Comparison of ENCODE assay signal across 8 cellular contexts in genomic region chr15:68730491-68731317, GRCh38.
DNase-seq lines count a peak whose midpoint lies in the region; ATAC-seq and TF ChIP-seq lines count a peak whose summit lies in the region.

No MANE protein-coding gene starts in this region.

- H3K4me1 ChIP-seq in left lung: peaks cover 0 to 15% of the 10 kb centered on the region in 2 donors
- H3K4me1 ChIP-seq in thoracic aorta (ENCODE audit: control insufficient read depth in 1 of 2, low read depth in 2 of 2): peaks cover 4 to 6% of the 10 kb centered on the region in 2 donors

- H3K36me3 ChIP-seq in left lung (no peaks in the 10 kb centered on the region), thoracic aorta (no peaks in the 10 kb centered on the region)

- TF ChIP-seq CTCF in GM12873 (IDR thresholded peaks at IDR 0.05; ENCODE audit: insufficient read depth, low read depth, low read length, missing control alignments) (peak; percentile 61), left lung (IDR thresholded peaks at IDR 0.05) (peak; percentile 38 to 56), thoracic aorta (IDR thresholded peaks at IDR 0.05) (peak; percentile 64)

- no peaks in the 10 kb centered on the region for H3K27me3 ChIP-seq in left lung
- H3K27me3 ChIP-seq in thoracic aorta (replicated peaks; ENCODE audit: insufficient read depth): no peaks in the 10 kb centered on the region

- no peak overlapping the region for H3K4me3 ChIP-seq in left lung
- no peak overlapping the region for H3K4me3 ChIP-seq in thoracic aorta

- H3K9me3 ChIP-seq in left lung (no peaks in the 10 kb centered on the region), thoracic aorta (no peaks in the 10 kb centered on the region)

- DNase-seq in AG20443 (ENCODE audit: low spot score): peak; percentile 37
- DNase-seq in OCI-M2 (lab: John Stamatoyannopoulos, UW; ENCODE audit: unreplicated experiment): peak; percentile 8
- DNase-seq in left lung: peak in 1 of 2 donors; percentile 36
- DNase-seq in thoracic aorta (ENCODE audit: low spot score): no peak
- no peak for DNase-seq in stimulated activated CD8-positive, alpha-beta memory T cell treated with anti-CD3 and anti-CD28 coated beads, Interleukin-4, amount 100 ng/mL, for 48 hours

- intact Hi-C loops in left lung (cut with DNase I): loop anchor here in 1 of 2 donors (10.0 kb wide), 1 partner anchor 144 kb away; no protein-coding TSS in a partner anchor

- H3K27ac ChIP-seq in cingulate gyrus (ENCODE audit: low read depth, low read length) (peak overlapping the region; percentile 33), left lung (no peak overlapping the region), thoracic aorta (no peak overlapping the region)

- ATAC-seq in left lung (peak; percentile 68), thoracic aorta (ENCODE audit: insufficient number of reproducible peaks, low FRiP score, low read depth) (no peak), GM21528 (IDR thresholded peaks at IDR 0.05; ENCODE audit: low FRiP score, unreplicated experiment) (no peak)

Comparison
In these comparisons a context has a peak if more than half of its experiments do, and no peak if none do; other contexts are left out.
1. DNase-seq: peak in AG20443 (single experiment) and OCI-M2 (single experiment); none in thoracic aorta (single experiment) and stimulated activated CD8-positive, alpha-beta memory T cell treated with anti-CD3 and anti-CD28 coated beads, Interleukin-4, amount 100 ng/mL, for 48 hours (single experiment).
2. Peak in every context shown above with its lines, with median percentiles within 50 percentile points of each other: CTCF ChIP-seq.